9 cellular contexts compared by ENCODE assay signal in the genomic region with DNA sequence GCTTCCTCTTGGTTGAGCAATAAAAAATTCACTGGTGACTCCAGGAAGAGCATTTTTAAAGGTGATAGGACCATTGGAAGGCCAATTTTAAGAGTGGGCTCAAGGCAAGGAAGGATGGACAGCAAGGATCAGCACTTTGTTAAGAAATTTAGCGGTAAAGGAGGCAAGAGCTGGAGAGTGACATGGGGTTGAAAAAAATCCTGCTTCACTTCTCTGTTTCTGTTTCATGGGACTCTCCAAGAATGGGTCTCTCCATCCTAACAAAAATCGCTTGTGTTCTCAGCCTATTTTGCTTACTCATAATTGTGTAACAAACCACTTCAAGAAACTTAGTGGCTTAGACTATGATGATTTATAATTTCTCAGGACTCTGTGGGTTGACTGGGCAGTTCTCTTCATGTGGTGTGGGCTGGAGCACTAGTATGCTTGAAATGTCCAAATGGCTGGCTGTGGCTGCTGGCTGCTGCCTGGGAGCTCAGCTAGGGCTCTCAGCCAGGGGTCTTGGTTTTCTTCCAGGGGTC. TPM values are rescaled to one million over a fixed set of nuclear protein-coding genes. Genes with fewer than 3 reads are reported as not detected.
A peak's percentile ranks its signal among the peaks of the same experiment; 100 is the strongest.
DNase-seq lines count a peak whose midpoint lies in the region; ATAC-seq and TF ChIP-seq lines count a peak whose summit lies in the region.
"Had no signal": no experiment of that assay in that cellular context is flagged by ENCODE, and none has a peak within 500 bp of the region (broad histone marks: within the 10 kb centered on the region; RNA-seq: fewer than 3 reads in every experiment).

No MANE protein-coding gene starts in this region.

- TF ChIP-seq CTCF in GM06990 (IDR thresholded peaks at IDR 0.05; ENCODE audit: insufficient read depth, low read length, poor library complexity, severe bottlenecking): no peak

- ATAC-seq in HG03432 (IDR thresholded peaks at IDR 0.05; ENCODE audit: unreplicated experiment): peak; percentile 48
- ATAC-seq in activated T-helper 17 cell treated with anti-CD3 and anti-CD28 coated beads, Interleukin-2, amount 50 U/mL, for 72 hours (replicated peaks): peak; percentile 72
- peak; percentile 54 to 74 for ATAC-seq in natural killer cell treated with Interleukin-12 subunit alpha and Interleukin-12 subunit beta and Interleukin-15 and Interleukin-18, amount 100 ng/mL, for 72 hours
- no peak for ATAC-seq in HG03135 (IDR thresholded peaks at IDR 0.05; ENCODE audit: unreplicated experiment)
- no peak for ATAC-seq in GM21381 (IDR thresholded peaks at IDR 0.05; ENCODE audit: unreplicated experiment)
- ATAC-seq in GM21423 (IDR thresholded peaks at IDR 0.05; ENCODE audit: unreplicated experiment): no peak

- peak; percentile 41 for DNase-seq in GM06990 (ENCODE audit: extremely low read depth, insufficient read length)
- no peak for DNase-seq in natural killer cell treated with Interleukin-12 subunit alpha and Interleukin-12 subunit beta and Interleukin-15 and Interleukin-18, amount 100 ng/mL, for 72 hours (ENCODE audit: low spot score)
- no peak for DNase-seq in inferior parietal cortex (ENCODE audit: extremely low spot score)

- no peaks in the 10 kb centered on the region for H3K36me3 Mint-ChIP-seq in activated T-helper 17 cell treated with anti-CD3 and anti-CD28 coated beads, Interleukin-2, amount 50 U/mL, for 72 hours (ENCODE audit: low read depth)
- no peaks in the 10 kb centered on the region for H3K36me3 Mint-ChIP-seq in natural killer cell treated with Interleukin-12 subunit alpha and Interleukin-12 subunit beta and Interleukin-15 and Interleukin-18, amount 100 ng/mL, for 72 hours

- no peaks in the 10 kb centered on the region for H3K36me3 ChIP-seq in GM06990 (ENCODE audit: control insufficient read depth, insufficient read depth, low read length)

- peaks cover 7% of the 10 kb centered on the region for H3K9me3 Mint-ChIP-seq in activated T-helper 17 cell treated with anti-CD3 and anti-CD28 coated beads, Interleukin-2, amount 50 U/mL, for 72 hours
- H3K9me3 Mint-ChIP-seq in natural killer cell treated with Interleukin-12 subunit alpha and Interleukin-12 subunit beta and Interleukin-15 and Interleukin-18, amount 100 ng/mL, for 72 hours: no peaks in the 10 kb centered on the region

- no peaks in the 10 kb centered on the region for H3K27me3 ChIP-seq in GM06990 (replicated peaks; ENCODE audit: control insufficient read depth, insufficient read depth, low read length)

- no peaks in the 10 kb centered on the region for H3K27me3 Mint-ChIP-seq in activated T-helper 17 cell treated with anti-CD3 and anti-CD28 coated beads, Interleukin-2, amount 50 U/mL, for 72 hours
- peaks cover 5 to 9% of the 10 kb centered on the region in 2 donors for H3K27me3 Mint-ChIP-seq in natural killer cell treated with Interleukin-12 subunit alpha and Interleukin-12 subunit beta and Interleukin-15 and Interleukin-18, amount 100 ng/mL, for 72 hours
- H3K27me3 Mint-ChIP-seq: activated naive CD4-positive, alpha-beta T cell treated with anti-CD3 and anti-CD28 coated beads, Interleukin-2, amount 50 U/mL, for 24 hours had no signal

- no peak overlapping the region for H3K4me3 ChIP-seq in GM06990 (replicated peaks; ENCODE audit: low read depth, low read length)

- no peak overlapping the region for H3K4me3 Mint-ChIP-seq in activated T-helper 17 cell treated with anti-CD3 and anti-CD28 coated beads, Interleukin-2, amount 50 U/mL, for 72 hours
- H3K4me3 Mint-ChIP-seq in natural killer cell treated with Interleukin-12 subunit alpha and Interleukin-12 subunit beta and Interleukin-15 and Interleukin-18, amount 100 ng/mL, for 72 hours: no peak overlapping the region
- H3K4me3 Mint-ChIP-seq: activated naive CD4-positive, alpha-beta T cell treated with anti-CD3 and anti-CD28 coated beads, Interleukin-2, amount 50 U/mL, for 24 hours had no signal

- no peak overlapping the region for H3K27ac Mint-ChIP-seq in activated T-helper 17 cell treated with anti-CD3 and anti-CD28 coated beads, Interleukin-2, amount 50 U/mL, for 72 hours
- peak overlapping the region in 1 of 2 donors; percentile 23 for H3K27ac Mint-ChIP-seq in natural killer cell treated with Interleukin-12 subunit alpha and Interleukin-12 subunit beta and Interleukin-15 and Interleukin-18, amount 100 ng/mL, for 72 hours
- H3K27ac Mint-ChIP-seq: activated naive CD4-positive, alpha-beta T cell treated with anti-CD3 and anti-CD28 coated beads, Interleukin-2, amount 50 U/mL, for 24 hours had no signal

- H3K4me1 Mint-ChIP-seq in activated T-helper 17 cell treated with anti-CD3 and anti-CD28 coated beads, Interleukin-2, amount 50 U/mL, for 72 hours: peaks cover 4% of the 10 kb centered on the region
- peaks cover 19 to 22% of the 10 kb centered on the region in 2 donors for H3K4me1 Mint-ChIP-seq in natural killer cell treated with Interleukin-12 subunit alpha and Interleukin-12 subunit beta and Interleukin-15 and Interleukin-18, amount 100 ng/mL, for 72 hours (ENCODE audit: low read depth in 2 of 2)
- H3K4me1 Mint-ChIP-seq: activated naive CD4-positive, alpha-beta T cell treated with anti-CD3 and anti-CD28 coated beads, Interleukin-2, amount 50 U/mL, for 24 hours had no signal

RNA-seq across cellular contexts. Expression of gene ZNRF2, which starts 59.8 kb away (rescaled TPM):
- total RNA-seq in activated T-helper 17 cell treated with anti-CD3 and anti-CD28 coated beads, Interleukin-2, amount 50 U/mL, for 72 hours: 1 to 10 TPM; 6.7 to 9.8 TPM
- 10 to 100 TPM; 10.4 to 12.3 TPM for total RNA-seq in natural killer cell treated with Interleukin-12 subunit alpha and Interleukin-12 subunit beta and Interleukin-15 and Interleukin-18, amount 100 ng/mL, for 72 hours

Comparison
In these comparisons a context has a peak if more than half of its experiments do, and no peak if none do; other contexts are left out.
1. ATAC-seq: peak in HG03432 (single experiment), activated T-helper 17 cell treated with anti-CD3 and anti-CD28 coated beads, Interleukin-2, amount 50 U/mL, for 72 hours (single experiment) and natural killer cell treated with Interleukin-12 subunit alpha and Interleukin-12 subunit beta and Interleukin-15 and Interleukin-18, amount 100 ng/mL, for 72 hours (2 of 2); none in HG03135 (single experiment), GM21381 (single experiment) and GM21423 (single experiment).